35 cellular contexts compared by ENCODE assay signal in the genomic region with DNA sequence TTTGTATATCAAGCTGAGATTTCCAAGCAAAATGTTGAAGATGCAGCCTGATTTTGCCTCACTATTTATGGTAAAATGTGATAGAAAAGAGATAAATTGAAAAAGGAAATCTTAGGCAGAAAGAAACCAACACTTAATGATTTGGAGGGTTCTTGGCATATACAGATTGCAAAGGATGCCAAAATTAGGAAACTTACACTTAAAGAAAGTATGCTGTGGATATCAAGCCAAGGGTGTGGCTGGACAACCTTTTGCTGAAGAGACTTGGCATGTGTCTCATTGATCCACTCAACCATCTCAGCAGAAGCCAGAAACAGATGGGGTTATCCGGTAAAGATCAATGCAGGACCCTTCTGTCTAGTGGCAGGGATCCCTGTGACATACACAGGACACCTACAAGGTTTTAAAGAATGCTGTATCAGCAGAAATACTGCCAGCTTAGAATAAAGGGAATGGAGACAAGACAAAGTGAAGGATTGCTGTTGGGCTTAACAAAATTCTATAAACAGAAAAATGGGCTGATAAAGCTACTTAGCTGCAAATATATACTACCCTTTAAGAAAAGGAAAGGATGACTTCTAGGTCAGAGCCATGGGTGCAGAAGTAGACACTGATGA.
"Had no signal": no experiment of that assay in that cellular context is flagged by ENCODE, and none has a peak within 500 bp of the region (broad histone marks: within the 10 kb centered on the region; RNA-seq: fewer than 3 reads in every experiment).

No MANE protein-coding gene starts in this region.

- H3K9me3 Mint-ChIP-seq: activated B cell treated with CpG ODN at 0.5 μM for 24 hours had no signal

- H3K4me1 ChIP-seq: ascending aorta, breast epithelium, colonic mucosa, foreskin keratinocyte, gastrocnemius medialis, heart right ventricle had no signal

- H3K27me3 Mint-ChIP-seq: activated B cell treated with CpG ODN at 0.5 μM for 24 hours; activated CD4-positive, alpha-beta memory T cell treated with anti-CD3 and anti-CD28 coated beads for 36 hours; activated CD4-positive, alpha-beta T cell treated with anti-CD3 and anti-CD28 coated beads for 36 hours; activated CD4-positive, alpha-beta T cell treated with anti-CD3 and anti-CD28 coated beads, Interleukin-2, amount 10 ng/mL, durations not matched to agents 24 days and 14 days; activated CD8-positive, alpha-beta memory T cell treated with anti-CD3 and anti-CD28 coated beads, Interleukin-2, amount 10 ng/mL, durations not matched to agents 7 days and 5 days; activated naive CD4-positive, alpha-beta T cell treated with anti-CD3 and anti-CD28 coated beads, Interleukin-2, amount 10 ng/mL, durations not matched to agents 7 days and 5 days; activated naive CD8-positive, alpha-beta T cell treated with anti-CD3 and anti-CD28 coated beads, Interleukin-2, amount 10 ng/mL, durations not matched to agents 7 days and 5 days; T-helper 17 cell had no signal

- H3K36me3 Mint-ChIP-seq: activated CD8-positive, alpha-beta memory T cell treated with anti-CD3 and anti-CD28 coated beads, Interleukin-2, amount 10 ng/mL, durations not matched to agents 7 days and 5 days; activated naive CD4-positive, alpha-beta T cell treated with anti-CD3 and anti-CD28 coated beads, Interleukin-2, amount 10 ng/mL, durations not matched to agents 7 days and 5 days; activated naive CD8-positive, alpha-beta T cell treated with anti-CD3 and anti-CD28 coated beads, Interleukin-2, amount 10 ng/mL, durations not matched to agents 7 days and 5 days; brain had no signal

- H3K9me3 ChIP-seq: ascending aorta, colonic mucosa, esophagus squamous epithelium, gastrocnemius medialis had no signal

- H3K4me3 ChIP-seq: ascending aorta, breast epithelium, cardiac muscle cell, colonic mucosa, esophagus squamous epithelium, gastrocnemius medialis, heart right ventricle had no signal

- H3K4me1 Mint-ChIP-seq: activated B cell treated with CpG ODN at 0.5 μM for 24 hours; activated CD4-positive, alpha-beta T cell treated with anti-CD3 and anti-CD28 coated beads for 36 hours; activated CD4-positive, alpha-beta T cell treated with anti-CD3 and anti-CD28 coated beads, Interleukin-2, amount 10 ng/mL, durations not matched to agents 24 days and 14 days; activated CD8-positive, alpha-beta memory T cell treated with anti-CD3 and anti-CD28 coated beads, Interleukin-2, amount 10 ng/mL, durations not matched to agents 7 days and 5 days; activated naive CD4-positive, alpha-beta T cell treated with anti-CD3 and anti-CD28 coated beads, Interleukin-2, amount 10 ng/mL, durations not matched to agents 7 days and 5 days; activated naive CD8-positive, alpha-beta T cell treated with anti-CD3 and anti-CD28 coated beads, Interleukin-2, amount 10 ng/mL, durations not matched to agents 7 days and 5 days; T-helper 17 cell had no signal

- H3K27ac ChIP-seq: ascending aorta, breast epithelium, cardiac muscle cell, colonic mucosa, epithelial cell of prostate, foreskin keratinocyte, gastrocnemius medialis, heart right ventricle, WERI-Rb-1 had no signal

- H3K36me3 ChIP-seq: ascending aorta, breast epithelium, cardiac muscle cell, colonic mucosa, esophagus squamous epithelium, gastrocnemius medialis, heart right ventricle, WERI-Rb-1 had no signal

- ATAC-seq: activated CD4-positive, alpha-beta T cell treated with anti-CD3 and anti-CD28 coated beads for 36 hours; activated CD8-positive, alpha-beta memory T cell treated with anti-CD3 and anti-CD28 coated beads, Interleukin-2, amount 10 ng/mL, durations not matched to agents 7 days and 5 days; activated CD8-positive, alpha-beta T cell treated with anti-CD3 and anti-CD28 coated beads, Interleukin-2, amount 10 ng/mL, durations not matched to agents 7 days and 5 days; activated naive CD4-positive, alpha-beta T cell treated with anti-CD3 and anti-CD28 coated beads, Interleukin-2, amount 50 U/mL, for 72 hours; activated T-cell treated with anti-CD3 and anti-CD28 coated beads, Interleukin-2, amount 50 U/mL, for 72 hours; foreskin keratinocyte; gastrocnemius medialis; heart right ventricle; T-helper 17 cell had no signal

- DNase-seq: activated B cell treated with CpG ODN at 0.5 μM for 24 hours; activated CD4-positive, alpha-beta memory T cell treated with anti-CD3 and anti-CD28 coated beads for 36 hours; activated CD4-positive, alpha-beta T cell treated with anti-CD3 and anti-CD28 coated beads for 36 hours; activated CD4-positive, alpha-beta T cell treated with anti-CD3 and anti-CD28 coated beads, Interleukin-2, amount 10 ng/mL, durations not matched to agents 24 days and 14 days; activated CD4-positive, CD25-positive, alpha-beta regulatory T cell treated with anti-CD3 and anti-CD28 coated beads, Interleukin-2, amount 50 U/mL, for 72 hours; activated CD8-positive, alpha-beta memory T cell treated with anti-CD3 and anti-CD28 coated beads, Interleukin-2, amount 10 ng/mL, durations not matched to agents 7 days and 5 days; activated CD8-positive, alpha-beta memory T cell treated with anti-CD3 and anti-CD28 coated beads, Interleukin-2, amount 50 U/mL, for 4 hours; activated CD8-positive, alpha-beta T cell treated with anti-CD3 and anti-CD28 coated beads, Interleukin-2, amount 10 ng/mL, durations not matched to agents 7 days and 5 days; activated gamma-delta T cell; activated naive CD4-positive, alpha-beta T cell; activated naive CD4-positive, alpha-beta T cell treated with anti-CD3 and anti-CD28 coated beads, Interleukin-2, amount 10 ng/mL, durations not matched to agents 7 days and 5 days; activated naive CD8-positive, alpha-beta T cell treated with anti-CD3 and anti-CD28 coated beads, Interleukin-2, amount 10 ng/mL, durations not matched to agents 7 days and 5 days; activated T-cell treated with anti-CD3 and anti-CD28 coated beads, Interleukin-2, amount 50 U/mL, for 1 hour; activated T-cell treated with anti-CD3 and anti-CD28 coated beads, Interleukin-2, amount 50 U/mL, for 72 hours; central memory CD4-positive, alpha-beta T cell; cerebellar nuclear complex; colonic mucosa; effector CD8-positive, alpha-beta T cell; esophagus squamous epithelium; foreskin keratinocyte; gastrocnemius medialis; heart right ventricle; T-helper 1 cell; T-helper 17 cell; T1000; WERI-Rb-1 had no signal

- FAIRE-seq: endometrium, endothelial cell of umbilical vein had no signal

- H3K27me3 ChIP-seq: ascending aorta, breast epithelium, cardiac muscle cell, colonic mucosa, esophagus squamous epithelium, foreskin keratinocyte, gastrocnemius medialis, heart right ventricle had no signal

- H3K4me3 Mint-ChIP-seq: activated B cell treated with CpG ODN at 0.5 μM for 24 hours; activated CD4-positive, alpha-beta memory T cell treated with anti-CD3 and anti-CD28 coated beads for 36 hours; activated CD4-positive, alpha-beta T cell treated with anti-CD3 and anti-CD28 coated beads for 36 hours; activated CD4-positive, alpha-beta T cell treated with anti-CD3 and anti-CD28 coated beads, Interleukin-2, amount 10 ng/mL, durations not matched to agents 24 days and 14 days; activated CD8-positive, alpha-beta memory T cell treated with anti-CD3 and anti-CD28 coated beads, Interleukin-2, amount 10 ng/mL, durations not matched to agents 7 days and 5 days; activated CD8-positive, alpha-beta T cell treated with anti-CD3 and anti-CD28 coated beads, Interleukin-2, amount 10 ng/mL, durations not matched to agents 7 days and 5 days; activated naive CD4-positive, alpha-beta T cell treated with anti-CD3 and anti-CD28 coated beads, Interleukin-2, amount 10 ng/mL, durations not matched to agents 7 days and 5 days; activated naive CD8-positive, alpha-beta T cell treated with anti-CD3 and anti-CD28 coated beads, Interleukin-2, amount 10 ng/mL, durations not matched to agents 7 days and 5 days; activated T-cell treated with anti-CD3 and anti-CD28 coated beads, Interleukin-2, amount 50 U/mL, for 72 hours; brain; T-helper 17 cell; T-helper 2 cell treated with Interferon-gamma antibody and Interleukin-4, amounts not matched to agents 5 μg/mL and 100 μg/mL, for 36 hours had no signal
